In genomic region chr12:88546851-88547250, GRCh38 we compare ENCODE assay signal across 24 cellular contexts. TPM values are rescaled to one million over a fixed set of nuclear protein-coding genes. Genes with fewer than 3 reads are reported as not detected.
DNase-seq lines count a peak whose midpoint lies in the region; ATAC-seq and TF ChIP-seq lines count a peak whose summit lies in the region.
"Had no signal": no experiment of that assay in that cellular context is flagged by ENCODE, and none has a peak within 500 bp of the region (broad histone marks: within the 10 kb centered on the region; RNA-seq: fewer than 3 reads in every experiment).

No MANE protein-coding gene starts in this region.

- no peaks in the 10 kb centered on the region for H3K79me2 ChIP-seq in H9 (ENCODE audit: insufficient read depth, low read length)

- H3K27me3 ChIP-seq in BJ (ENCODE audit: control insufficient read depth, insufficient read depth, low read length) (no peaks in the 10 kb centered on the region), H9 (ENCODE audit: insufficient read depth, low read length) (no peaks in the 10 kb centered on the region)
- H3K27me3 ChIP-seq: transverse colon had no signal

- H2BK20ac ChIP-seq in H9 (ENCODE audit: low read depth, low read length, poor library complexity, severe bottlenecking), result no peak overlapping the region

- H3K14ac ChIP-seq in H9 (ENCODE audit: insufficient read depth, low read length), result no peak overlapping the region

- H3K4me2 ChIP-seq in H9 (ENCODE audit: insufficient read depth, insufficient read length, low read length), result no peak overlapping the region

- no peaks in the 10 kb centered on the region for H3K27me3 Mint-ChIP-seq in H9 (ENCODE audit: low read depth)
- H3K27me3 Mint-ChIP-seq in effector memory CD8-positive, alpha-beta T cell, result no peaks in the 10 kb centered on the region
- peaks cover 3% of the 10 kb centered on the region for H3K27me3 Mint-ChIP-seq in activated CD4-positive, alpha-beta memory T cell treated with anti-CD3 and anti-CD28 coated beads for 36 hours
- H3K27me3 Mint-ChIP-seq: activated naive CD8-positive, alpha-beta T cell treated with anti-CD3 and anti-CD28 coated beads, Interleukin-2, amount 10 ng/mL, durations not matched to agents 7 days and 5 days; brain; memory B cell had no signal

- H4K8ac ChIP-seq in H9 (replicated peaks; ENCODE audit: insufficient read length, low read depth, low read length), result no peak overlapping the region

- no peak overlapping the region for H3K27ac ChIP-seq in H9 (ENCODE audit: insufficient read length, low read depth, low read length)
- H3K27ac ChIP-seq: prostate gland, transverse colon had no signal

- peak; percentile 72 for DNase-seq in BJ (ENCODE audit: low read depth)
- DNase-seq in H9, result no peak
- DNase-seq in astrocyte of the spinal cord (ENCODE audit: low read depth, low spot score), result peak; percentile 40
- DNase-seq in foreskin fibroblast, result peak; percentile 62 to 79
- no peak for DNase-seq in effector memory CD8-positive, alpha-beta T cell
- DNase-seq in activated gamma-delta T cell (lab: John Stamatoyannopoulos, UW), result no peak
- no peak for DNase-seq in activated CD4-positive, alpha-beta memory T cell treated with anti-CD3 and anti-CD28 coated beads for 36 hours
- DNase-seq: activated CD4-positive, alpha-beta T cell treated with anti-CD3 and anti-CD28 coated beads, Interleukin-2, amount 50 U/mL, for 48 hours; activated CD8-positive, alpha-beta memory T cell treated with anti-CD3 and anti-CD28 coated beads, Interleukin-2, amount 50 U/mL, for 48 hours; activated naive CD8-positive, alpha-beta T cell treated with anti-CD3 and anti-CD28 coated beads, Interleukin-2, amount 10 ng/mL, durations not matched to agents 7 days and 5 days; CD4-positive, alpha-beta memory T cell; endodermal cell; left colon; NCI-H1417 treated with DMSO at 0.1 percent for 48 hours; NCI-H2081 treated with DMSO at 0.1 percent for 48 hours; NCI-H510A treated with DMSO at 0.1 percent for 48 hours; SHP77; transverse colon had no signal

- no peak for ATAC-seq in effector memory CD8-positive, alpha-beta T cell (replicated peaks)
- no peak for ATAC-seq in GM21825 (IDR thresholded peaks at IDR 0.05; ENCODE audit: unreplicated experiment)
- ATAC-seq: left colon had no signal

- in situ Hi-C loops in astrocyte of the spinal cord (cut with HindIII; ENCODE audit: low sequenced_read_pairs), result no loop called here

- H4K91ac ChIP-seq in H9 (ENCODE audit: insufficient read length, low read depth, low read length), result no peak overlapping the region

- no peak overlapping the region for H3K23ac ChIP-seq in H9 (ENCODE audit: insufficient read length, low read depth, low read length)

- peaks cover 0 to 18% (median 5%) of the 10 kb centered on the region in 3 experiments; a peak in 3 of 7 replicates for H3K36me3 Mint-ChIP-seq in H9 (ENCODE audit: insufficient read depth in 1 of 3, low read depth in 3 of 3)
- H3K36me3 Mint-ChIP-seq in effector memory CD8-positive, alpha-beta T cell (ENCODE audit: insufficient read depth), result no peaks in the 10 kb centered on the region
- H3K36me3 Mint-ChIP-seq in activated CD4-positive, alpha-beta memory T cell treated with anti-CD3 and anti-CD28 coated beads for 36 hours, result no peaks in the 10 kb centered on the region
- H3K36me3 Mint-ChIP-seq: activated naive CD8-positive, alpha-beta T cell treated with anti-CD3 and anti-CD28 coated beads, Interleukin-2, amount 10 ng/mL, durations not matched to agents 7 days and 5 days; CD4-positive, alpha-beta memory T cell; memory B cell had no signal

- no peak overlapping the region for H3K9ac ChIP-seq in H9 (ENCODE audit: extremely low read depth, insufficient read length, low read length)

- H2BK15ac ChIP-seq in H9 (ENCODE audit: low read depth, low read length), result no peak overlapping the region

- H3K79me1 ChIP-seq in H9 (ENCODE audit: insufficient read depth, low read depth, low read length, poor library complexity, severe bottlenecking), result no peaks in the 10 kb centered on the region

- CTCF ChIA-PET in BJ (lab: Yijun Ruan, JAX), result no interaction called here
- CTCF ChIA-PET in activated CD4-positive, alpha-beta memory T cell treated with anti-CD3 and anti-CD28 coated beads for 36 hours (lab: Charles Lee), result no interaction called here

- POLR2A ChIA-PET in BJ (lab: Charles Lee), result no interaction called here
- POLR2A ChIA-PET in activated CD4-positive, alpha-beta memory T cell treated with anti-CD3 and anti-CD28 coated beads for 36 hours (lab: Charles Lee), result no interaction called here

- H3K4me3 Mint-ChIP-seq in H9, result no peak overlapping the region
- no peak overlapping the region for H3K4me3 Mint-ChIP-seq in effector memory CD8-positive, alpha-beta T cell
- no peak overlapping the region for H3K4me3 Mint-ChIP-seq in activated CD4-positive, alpha-beta memory T cell treated with anti-CD3 and anti-CD28 coated beads for 36 hours
- H3K4me3 Mint-ChIP-seq: activated naive CD8-positive, alpha-beta T cell treated with anti-CD3 and anti-CD28 coated beads, Interleukin-2, amount 10 ng/mL, durations not matched to agents 7 days and 5 days; brain; CD4-positive, alpha-beta memory T cell; endodermal cell; memory B cell had no signal

- no peak overlapping the region for H4K5ac ChIP-seq in H9 (ENCODE audit: insufficient read length, low read depth, low read length)

- no peaks in the 10 kb centered on the region for H3K36me3 ChIP-seq in BJ (ENCODE audit: control insufficient read depth, insufficient read depth, low read length)
- H3K36me3 ChIP-seq: prostate gland had no signal

- TF ChIP-seq CTCF in BJ (IDR thresholded peaks at IDR 0.05; ENCODE audit: insufficient read depth, low read depth, low read length), result no peak
- peak; percentile 22; the same call in 1 of the 3 replicates for TF ChIP-seq CTCF in H9 (conservative IDR thresholded peaks at IDR 0.05)
- TF ChIP-seq CTCF in astrocyte of the spinal cord (IDR thresholded peaks at IDR 0.05; ENCODE audit: low read depth, low read length), result no peak
- no peak for TF ChIP-seq CTCF in foreskin fibroblast (IDR thresholded peaks at IDR 0.05; ENCODE audit: low read depth, low read length)

- no peak overlapping the region for H3K18ac ChIP-seq in H9 (ENCODE audit: insufficient read length, low read depth, low read length)

- H3K27ac Mint-ChIP-seq in H9, result no peak overlapping the region; a peak in 1 of 7 replicates
- no peak overlapping the region for H3K27ac Mint-ChIP-seq in effector memory CD8-positive, alpha-beta T cell
- H3K27ac Mint-ChIP-seq in activated CD4-positive, alpha-beta memory T cell treated with anti-CD3 and anti-CD28 coated beads for 36 hours, result no peak overlapping the region
- H3K27ac Mint-ChIP-seq: activated naive CD8-positive, alpha-beta T cell treated with anti-CD3 and anti-CD28 coated beads, Interleukin-2, amount 10 ng/mL, durations not matched to agents 7 days and 5 days; activated T-helper 2 cell treated with anti-CD3 and anti-CD28 coated beads, Interferon-gamma antibody, Interleukin-2, Interleukin-4, amounts not matched to agents 10 μg/mL and 5 μg/mL and 100 μg/mL, durations not matched to agents 14 hours and 24 hours and 36 hours; CD4-positive, alpha-beta memory T cell; endodermal cell; memory B cell had no signal

- no peak overlapping the region for H3K4ac ChIP-seq in H9 (ENCODE audit: low read depth, low read length)

- H3K4me3 ChIP-seq in BJ (ENCODE audit: low read depth, low read length), result no peak overlapping the region
- H3K4me3 ChIP-seq in astrocyte of the spinal cord (ENCODE audit: low read depth, low read length), result no peak overlapping the region
- H3K4me3 ChIP-seq in foreskin fibroblast (ENCODE audit: low read depth in 1 of 2, low read length in 2 of 2), result no peak overlapping the region
- H3K4me3 ChIP-seq: HAP-1, prostate gland, transverse colon had no signal

- H3K23me2 ChIP-seq in H9 (ENCODE audit: insufficient read length, low read depth, low read length, poor library complexity, severe bottlenecking), result no peaks in the 10 kb centered on the region

- H3K56ac ChIP-seq in H9 (ENCODE audit: insufficient read length, low read depth, low read length), result no peak overlapping the region

- H2BK5ac ChIP-seq in H9 (ENCODE audit: insufficient read length, low read length), result no peak overlapping the region

- intact Hi-C loops in activated CD4-positive, alpha-beta memory T cell treated with anti-CD3 and anti-CD28 coated beads for 36 hours (cut with micrococcal nuclease), result no loop called here

- H2BK12ac ChIP-seq in H9 (ENCODE audit: insufficient read length, low read depth, low read length), result no peak overlapping the region

- H3T11ph ChIP-seq in H9 (ENCODE audit: low read length), result no peak overlapping the region

- H3K4me1 ChIP-seq in H9 (ENCODE audit: insufficient read depth, low read length), result 0 out of 2 replicates have a peak, but pooled peaks cover 3% of the 10 kb centered on the region
- H3K4me1 ChIP-seq: prostate gland had no signal

- no peak overlapping the region for H2BK120ac ChIP-seq in H9 (ENCODE audit: low read depth, low read length, poor library complexity, severe bottlenecking)

- H4K20me1 ChIP-seq in H9 (ENCODE audit: control insufficient read depth, insufficient read depth, insufficient read length), result no peaks in the 10 kb centered on the region

- no peak overlapping the region for H2AFZ ChIP-seq in H9 (ENCODE audit: low read length)

- peaks cover 0 to 11% of the 10 kb centered on the region in 2 experiments; a peak in 1 of 4 replicates for H3K4me1 Mint-ChIP-seq in H9
- no peaks in the 10 kb centered on the region for H3K4me1 Mint-ChIP-seq in effector memory CD8-positive, alpha-beta T cell (ENCODE audit: low read depth in 2 of 2)
- no peaks in the 10 kb centered on the region for H3K4me1 Mint-ChIP-seq in activated CD4-positive, alpha-beta memory T cell treated with anti-CD3 and anti-CD28 coated beads for 36 hours (ENCODE audit: low read depth)
- H3K4me1 Mint-ChIP-seq: activated naive CD8-positive, alpha-beta T cell treated with anti-CD3 and anti-CD28 coated beads, Interleukin-2, amount 10 ng/mL, durations not matched to agents 7 days and 5 days; CD4-positive, alpha-beta memory T cell; endodermal cell; memory B cell had no signal

- H3K9me3 Mint-ChIP-seq in H9, result no peaks in the 10 kb centered on the region
- H3K9me3 Mint-ChIP-seq in effector memory CD8-positive, alpha-beta T cell, result peaks cover 0 to 4% of the 10 kb centered on the region in 2 donors
- H3K9me3 Mint-ChIP-seq in activated CD4-positive, alpha-beta memory T cell treated with anti-CD3 and anti-CD28 coated beads for 36 hours, result no peaks in the 10 kb centered on the region
- H3K9me3 Mint-ChIP-seq: activated naive CD8-positive, alpha-beta T cell treated with anti-CD3 and anti-CD28 coated beads, Interleukin-2, amount 10 ng/mL, durations not matched to agents 7 days and 5 days; activated T-helper 2 cell treated with anti-CD3 and anti-CD28 coated beads, Interferon-gamma antibody, Interleukin-2, Interleukin-4, amounts not matched to agents 10 μg/mL and 5 μg/mL and 100 μg/mL, durations not matched to agents 14 hours and 24 hours and 36 hours; endodermal cell had no signal

- no CpG with 5 or more reads among the region's 2 CpGs for WGBS in H9 (ENCODE audit: extremely low coverage, insufficient read length, low lambda C conversion rate)

- H2AK5ac ChIP-seq in H9 (ENCODE audit: insufficient read length, low read length), result no peak overlapping the region

- no peaks in the 10 kb centered on the region for H3K9me3 ChIP-seq in H9 (ENCODE audit: control insufficient read depth, low read depth, low read length)
- H3K9me3 ChIP-seq: HAP-1, prostate gland, transverse colon had no signal

RNA-seq across cellular contexts. Expression of gene KITLG, which starts 33.4 kb away (rescaled TPM):
- 17.0 and 43.0 TPM in 2 replicates for polyA plus RNA-seq in BJ (2011; rRNA removed)
- polyA minus RNA-seq in BJ (2011; rRNA and poly(A)+ RNA removed), result 52.1 and 52.4 TPM in 2 replicates
- total RNA-seq in H9 (2021), result 11.7 and 12.1 TPM in 2 replicates
- under 1 TPM; 0.07 TPM for total RNA-seq in activated CD4-positive, alpha-beta memory T cell treated with anti-CD3 and anti-CD28 coated beads for 36 hours
- polyA plus RNA-seq: CD4-positive, alpha-beta memory T cell had no signal

Comparison
In these comparisons a context has a peak if more than half of its experiments do, and no peak if none do; other contexts are left out.
1. DNase-seq: peak in BJ (single experiment), astrocyte of the spinal cord (single experiment) and foreskin fibroblast (2 of 2); none in H9 (single experiment), effector memory CD8-positive, alpha-beta T cell (0 of 3), activated gamma-delta T cell (single experiment) and activated CD4-positive, alpha-beta memory T cell treated with anti-CD3 and anti-CD28 coated beads for 36 hours (single experiment).
2. RNA of gene KITLG, which starts 33.4 kb away (total RNA-seq): 11.7 to 12.1 TPM in H9; 0.07 TPM in activated CD4-positive, alpha-beta memory T cell treated with anti-CD3 and anti-CD28 coated beads for 36 hours; every median in the first group is over 10 times any median in the second.